ENCODE assay signal across 15 cellular contexts in the genomic region with DNA sequence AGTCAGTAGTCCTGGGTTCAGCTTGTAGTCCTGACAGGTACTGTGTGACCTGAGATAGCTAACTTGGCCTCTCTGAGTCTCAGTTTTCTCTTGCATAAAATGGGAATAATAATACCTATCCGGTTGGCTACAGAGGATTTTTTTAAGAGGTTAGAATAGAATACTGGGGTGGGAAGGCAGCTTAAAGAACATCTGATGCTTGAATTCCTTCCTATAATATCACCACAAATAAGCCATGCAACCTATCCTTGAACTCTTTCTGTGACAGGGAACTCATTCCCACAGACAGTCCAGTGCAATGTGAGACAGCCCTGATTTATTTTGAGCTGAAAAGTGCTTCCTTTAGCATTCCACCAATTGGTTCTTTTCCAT.
A peak's percentile ranks its signal among the peaks of the same experiment; 100 is the strongest.
DNase-seq lines count a peak whose midpoint lies in the region; ATAC-seq, FAIRE-seq and TF ChIP-seq lines count a peak whose summit lies in the region.
"Had no signal": no experiment of that assay in that cellular context is flagged by ENCODE, and none has a peak within 500 bp of the region (broad histone marks: within the 10 kb centered on the region; RNA-seq: fewer than 3 reads in every experiment).

No MANE protein-coding gene starts in this region.

- TSS peak; percentile 86 for BruUV-seq in endothelial cell of umbilical vein (replicated peaks; lab: Mats Ljungman, UMichigan)

- intact Hi-C loops in left ventricle myocardium superior (cut with micrococcal nuclease) = no loop called here
- intact Hi-C loops in endothelial cell of umbilical vein (cut with micrococcal nuclease) = loop anchor here (1.0 to 5.0 kb wide), 18 partner anchors 19 to 432 kb away; a partner anchor contains a TSS
- intact Hi-C loops in aorta (cut with DNase I) = loop anchor here (5.0 kb wide), 2 partner anchors 33 to 38 kb away; no protein-coding TSS in a partner anchor
- intact Hi-C loops in thyroid gland (cut with DNase I) = no loop called here

- H3K27me3 ChIP-seq in right atrium auricular region (no peaks in the 10 kb centered on the region), endothelial cell of umbilical vein (ENCODE audit: control insufficient read depth in 2 of 2, insufficient read depth in 2 of 2, low read length in 2 of 2) (no peaks in the 10 kb centered on the region), aorta (ENCODE audit: control insufficient read depth in 1 of 2, insufficient read depth in 2 of 2, low read length in 1 of 2) (no peaks in the 10 kb centered on the region), thyroid gland (no peaks in the 10 kb centered on the region)
- H3K27me3 ChIP-seq: ovary had no signal

- peak overlapping the region; percentile 51 for H3K4me2 ChIP-seq in endothelial cell of umbilical vein (ENCODE audit: insufficient read depth, low read length)

- peaks cover 2% of the 10 kb centered on the region for H3K36me3 Mint-ChIP-seq in osteocyte (ENCODE audit: unreplicated experiment)

- POLR2A ChIA-PET in endothelial cell of umbilical vein (lab: Charles Lee) = interaction anchor here (1.4 to 2.2 kb wide), 5 partner anchors 16 to 108 kb away, joined by 5 to 15 read pairs (median 9); no protein-coding TSS in a partner anchor

- TF ChIP-seq CTCF in right atrium auricular region (IDR thresholded peaks at IDR 0.05) (no peak), endothelial cell of umbilical vein (IDR thresholded peaks at IDR 0.05; ENCODE audit: extremely low read depth in 1 of 2, insufficient read depth in 1 of 2, low read depth in 1 of 2, low read length in 2 of 2) (no peak), osteocyte (IDR thresholded peaks at IDR 0.05) (no peak), thyroid gland (IDR thresholded peaks at IDR 0.05) (no peak)

- dilution Hi-C loops in endothelial cell of umbilical vein (cut with MboI; ENCODE audit: extremely low pct_ligation_motif_present, low sequenced_read_pairs) = loop anchor here (25.0 kb wide), 1 partner anchor 103 kb away; no protein-coding TSS in a partner anchor

- H3K9ac ChIP-seq in endothelial cell of umbilical vein (replicated peaks; ENCODE audit: extremely low read depth, insufficient read depth, low read length) = peak overlapping the region; percentile 77

- peaks cover 65% of the 10 kb centered on the region for H3K4me1 Mint-ChIP-seq in osteocyte (ENCODE audit: unreplicated experiment)
- H3K4me1 Mint-ChIP-seq: activated T-helper 17 cell treated with anti-CD3 and anti-CD28 coated beads, Interleukin-2, amount 50 U/mL, for 72 hours had no signal

- WGBS in aorta, 2 donors = 48 to 64% methylated on average over 1 of the region's 1 CpG
- WGBS in thyroid gland, 2 donors = 97 to 100% methylated on average over 1 of the region's 1 CpG

- no peaks in the 10 kb centered on the region for H3K9me1 ChIP-seq in endothelial cell of umbilical vein (replicated peaks; ENCODE audit: control insufficient read depth, extremely low read depth, insufficient read depth, low read length)

- ATAC-seq in left ventricle myocardium superior (no peak), aorta (ENCODE audit: low FRiP score) (no peak)
- ATAC-seq: activated CD8-positive, alpha-beta T cell treated with anti-CD3 and anti-CD28 coated beads, Interleukin-2, amount 10 ng/mL, durations not matched to agents 7 days and 5 days; activated T-helper 17 cell treated with anti-CD3 and anti-CD28 coated beads, Interleukin-2, amount 50 U/mL, for 72 hours had no signal

- no peak overlapping the region for H3K4me3 Mint-ChIP-seq in osteocyte (ENCODE audit: unreplicated experiment)
- H3K4me3 Mint-ChIP-seq: activated CD8-positive, alpha-beta T cell treated with anti-CD3 and anti-CD28 coated beads, Interleukin-2, amount 10 ng/mL, durations not matched to agents 7 days and 5 days; activated T-helper 17 cell treated with anti-CD3 and anti-CD28 coated beads, Interleukin-2, amount 50 U/mL, for 72 hours had no signal

- no peak for FAIRE-seq in endothelial cell of umbilical vein (lab: Jason Lieb, UNC)
- FAIRE-seq: islet of Langerhans had no signal

- peak overlapping the region; percentile 95 for H3K27ac Mint-ChIP-seq in osteocyte (ENCODE audit: unreplicated experiment)
- H3K27ac Mint-ChIP-seq: activated CD8-positive, alpha-beta T cell treated with anti-CD3 and anti-CD28 coated beads, Interleukin-2, amount 10 ng/mL, durations not matched to agents 7 days and 5 days; activated T-helper 17 cell treated with anti-CD3 and anti-CD28 coated beads, Interleukin-2, amount 50 U/mL, for 72 hours had no signal

- H3K79me2 ChIP-seq in endothelial cell of umbilical vein (ENCODE audit: control insufficient read depth, insufficient read depth, low read length) = no peaks in the 10 kb centered on the region

- peaks cover 0 to 22% of the 10 kb centered on the region in 2 donors for H3K4me1 ChIP-seq in right atrium auricular region
- peaks cover 46% of the 10 kb centered on the region for H3K4me1 ChIP-seq in endothelial cell of umbilical vein (ENCODE audit: control insufficient read depth, extremely low read depth, insufficient read depth, low read length)
- H3K4me1 ChIP-seq in aorta (ENCODE audit: control insufficient read depth in 1 of 2, insufficient read depth in 2 of 2, low read length in 2 of 2) = peaks cover 2 to 8% of the 10 kb centered on the region in 2 donors
- peaks cover 0 to 16% of the 10 kb centered on the region in 2 donors for H3K4me1 ChIP-seq in thyroid gland

- CTCF ChIA-PET in endothelial cell of umbilical vein (lab: Charles Lee) = interaction anchor here (0.8 to 3.0 kb wide), 19 partner anchors 11 to 434 kb away, joined by 3 to 30 read pairs (median 5); a partner anchor contains a TSS

- H3K4me3 ChIP-seq in right atrium auricular region (no peak overlapping the region), endothelial cell of umbilical vein (replicated peaks in 1 of 3; ENCODE audit: insufficient read depth in 1 of 3, low read depth in 1 of 3, low read length in 3 of 3) (no peak overlapping the region), aorta (ENCODE audit: low read length in 2 of 2) (no peak overlapping the region), thyroid gland (replicated peaks in 1 of 3) (no peak overlapping the region)
- H3K4me3 ChIP-seq: ovary had no signal

- H4K20me1 ChIP-seq in endothelial cell of umbilical vein (replicated peaks; ENCODE audit: control insufficient read depth, extremely low read depth, insufficient read depth, low read length) = no peaks in the 10 kb centered on the region

- DNase-seq in right atrium auricular region (ENCODE audit: low spot score) (no peak), left ventricle myocardium superior (no peak), endothelial cell of umbilical vein (ENCODE audit: low read depth, low spot score) (no peak), osteocyte (ENCODE audit: extremely low spot score, unreplicated experiment) (no peak), aorta (no peak), NCI-H446 (lab: John Stamatoyannopoulos, UW) (no peak), thyroid gland (no peak), MV-4-11 (lab: John Stamatoyannopoulos, UW) (no peak)
- DNase-seq: activated CD8-positive, alpha-beta T cell treated with anti-CD3 and anti-CD28 coated beads, Interleukin-2, amount 10 ng/mL, durations not matched to agents 7 days and 5 days; foreskin melanocyte; NCI-H187 treated with DMSO at 0.1 percent for 48 hours; NCI-H510A treated with DMSO at 0.1 percent for 48 hours had no signal

- H3K36me3 ChIP-seq in right atrium auricular region (no peaks in the 10 kb centered on the region), endothelial cell of umbilical vein (ENCODE audit: control insufficient read depth in 2 of 2, extremely low read depth in 1 of 2, insufficient read depth in 2 of 2, low read length in 2 of 2) (no peaks in the 10 kb centered on the region), aorta (ENCODE audit: control insufficient read depth in 1 of 2, insufficient read depth in 2 of 2, low read length in 1 of 2) (no peaks in the 10 kb centered on the region), thyroid gland (no peaks in the 10 kb centered on the region)
- H3K36me3 ChIP-seq: ovary had no signal

- no peak overlapping the region for H2AFZ ChIP-seq in endothelial cell of umbilical vein (ENCODE audit: low read depth, low read length)

- TF ChIP-seq POLR2A in endothelial cell of umbilical vein (IDR thresholded peaks at IDR 0.05; ENCODE audit: low read depth, low read length) (peak; percentile 8), thyroid gland (IDR thresholded peaks at IDR 0.05) (no peak)

- H3K9me3 Mint-ChIP-seq in osteocyte (ENCODE audit: unreplicated experiment) = no peaks in the 10 kb centered on the region
- H3K9me3 Mint-ChIP-seq: activated T-helper 17 cell treated with anti-CD3 and anti-CD28 coated beads, Interleukin-2, amount 50 U/mL, for 72 hours had no signal

- H3K9me3 ChIP-seq in right atrium auricular region (no peaks in the 10 kb centered on the region), endothelial cell of umbilical vein (replicated peaks; ENCODE audit: control insufficient read depth, insufficient read depth, low read length) (no peaks in the 10 kb centered on the region), aorta (ENCODE audit: control insufficient read depth, low read length) (no peaks in the 10 kb centered on the region), thyroid gland (no peaks in the 10 kb centered on the region)
- H3K9me3 ChIP-seq: ovary had no signal

- H3K27me3 Mint-ChIP-seq in osteocyte (ENCODE audit: unreplicated experiment) = no peaks in the 10 kb centered on the region
- H3K27me3 Mint-ChIP-seq: activated T-helper 17 cell treated with anti-CD3 and anti-CD28 coated beads, Interleukin-2, amount 50 U/mL, for 72 hours had no signal

- H3K27ac ChIP-seq in right atrium auricular region = peak overlapping the region; percentile 46 to 57
- peak overlapping the region; percentile 94 for H3K27ac ChIP-seq in endothelial cell of umbilical vein (ENCODE audit: insufficient read depth, low read depth, low read length)
- H3K27ac ChIP-seq in aorta (ENCODE audit: low read depth in 1 of 2, low read length in 2 of 2) = peak overlapping the region; percentile 8 to 64
- peak overlapping the region in 1 of 3 donors; percentile 11 for H3K27ac ChIP-seq in thyroid gland

TF ChIP-seq in endothelial cell of umbilical vein, 7 proteins besides CTCF, POLR2A, EP300 and RAD21:
- TF ChIP-seq MYC (IDR thresholded peaks at IDR 0.05; ENCODE audit: low read depth, low read length) = no peak
- TF ChIP-seq EZH2 (IDR thresholded peaks at IDR 0.05; ENCODE audit: borderline replicate concordance, low read depth, low read length, severe bottlenecking) = no peak
- TF ChIP-seq GATA2 (IDR thresholded peaks at IDR 0.05; ENCODE audit: insufficient read depth, insufficient read length, low read depth, low read length) = no peak
- TF ChIP-seq, protein P1, sequence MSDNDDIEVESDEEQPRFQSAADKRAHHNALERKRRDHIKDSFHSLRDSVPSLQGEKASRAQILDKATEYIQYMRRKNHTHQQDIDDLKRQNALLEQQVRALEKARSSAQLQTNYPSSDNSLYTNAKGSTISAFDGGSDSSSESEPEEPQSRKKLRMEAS (IDR thresholded peaks at IDR 0.05; ENCODE audit: insufficient read depth, insufficient read length) = no peak
- TF ChIP-seq JUN (IDR thresholded peaks at IDR 0.05; ENCODE audit: borderline replicate concordance, insufficient read depth, insufficient read length, low read depth) = no peak
- no peak for TF ChIP-seq FOS (IDR thresholded peaks at IDR 0.05; ENCODE audit: borderline replicate concordance, insufficient read depth, low read length)
- no peak for TF ChIP-seq POLR2AphosphoS5 (IDR thresholded peaks at IDR 0.05; ENCODE audit: insufficient read depth, low read depth, low read length)

Comparison
In these comparisons a context has a peak if more than half of its experiments do, and no peak if none do; other contexts are left out.
1. intact Hi-C loops: an anchor here in endothelial cell of umbilical vein (1.0 to 5.0 kb wide) and aorta (5.0 kb wide); none called in left ventricle myocardium superior and thyroid gland.